ENCODE assay signal across 9 cellular contexts in genomic region chr14:71362920-71363584, GRCh38. TPM values are rescaled to one million over a fixed set of nuclear protein-coding genes. Genes with fewer than 3 reads are reported as not detected.
DNase-seq lines count a peak whose midpoint lies in the region; ATAC-seq and TF ChIP-seq lines count a peak whose summit lies in the region.
"Had no signal": no experiment of that assay in that cellular context is flagged by ENCODE, and none has a peak within 500 bp of the region (broad histone marks: within the 10 kb centered on the region; RNA-seq: fewer than 3 reads in every experiment).

No MANE protein-coding gene starts in this region.

- H3K36me3 ChIP-seq in CD8-positive, alpha-beta T cell (ENCODE audit: insufficient read depth, low read length), result no peaks in the 10 kb centered on the region
- no peaks in the 10 kb centered on the region for H3K36me3 ChIP-seq in brain microvascular endothelial cell (replicated peaks)

- peaks cover 49% of the 10 kb centered on the region for H3K4me1 Mint-ChIP-seq in CD8-positive, alpha-beta T cell (ENCODE audit: low read depth)
- H3K4me1 Mint-ChIP-seq in nephron, result peaks cover 22% of the 10 kb centered on the region

- no peak for TF ChIP-seq CTCF in CD8-positive, alpha-beta T cell (IDR thresholded peaks at IDR 0.05)
- TF ChIP-seq CTCF in brain microvascular endothelial cell (IDR thresholded peaks at IDR 0.05; ENCODE audit: low read depth, low read length, missing control alignments), result no peak
- TF ChIP-seq CTCF in nephron (IDR thresholded peaks at IDR 0.05; ENCODE audit: unreplicated experiment in 3 of 3), result no peak

- H3K9me3 Mint-ChIP-seq in CD8-positive, alpha-beta T cell, result peaks cover 12% of the 10 kb centered on the region
- H3K9me3 Mint-ChIP-seq in nephron, result peaks cover 2% of the 10 kb centered on the region

- no peak overlapping the region for H3K4me3 ChIP-seq in CD8-positive, alpha-beta T cell (ENCODE audit: low read depth, low read length)
- H3K4me3 ChIP-seq in brain microvascular endothelial cell (ENCODE audit: low read depth, low read length), result no peak overlapping the region

- no peak for ATAC-seq in CD8-positive, alpha-beta T cell
- ATAC-seq in HG03378 (IDR thresholded peaks at IDR 0.05; ENCODE audit: unreplicated experiment) (peak; percentile 58), HG02885 (IDR thresholded peaks at IDR 0.05; ENCODE audit: poor library complexity, unreplicated experiment) (no peak)

- H3K4me1 ChIP-seq in CD8-positive, alpha-beta T cell (ENCODE audit: insufficient read depth, low read length), result no peaks in the 10 kb centered on the region

- H3K27ac ChIP-seq in CD8-positive, alpha-beta T cell (ENCODE audit: low read depth, low read length), result no peak overlapping the region
- peak overlapping the region; percentile 84 for H3K27ac ChIP-seq in brain microvascular endothelial cell

- in situ Hi-C loops in brain microvascular endothelial cell (cut with HindIII; ENCODE audit: low pct_ligation_motif_present, low sequenced_read_pairs), result no loop called here

- peak overlapping the region; percentile 29 for H3K27ac Mint-ChIP-seq in CD8-positive, alpha-beta T cell
- peak overlapping the region; percentile 54 to 75 (median 70) for H3K27ac Mint-ChIP-seq in nephron

- H3K36me3 Mint-ChIP-seq in CD8-positive, alpha-beta T cell, result peaks cover 9% of the 10 kb centered on the region
- H3K36me3 Mint-ChIP-seq in nephron (ENCODE audit: low read depth), result peaks cover 17% of the 10 kb centered on the region

- CTCF ChIA-PET in CD8-positive, alpha-beta T cell (lab: Charles Lee), result no interaction called here

- POLR2A ChIA-PET in CD8-positive, alpha-beta T cell (lab: Charles Lee), result no interaction called here

- no peak overlapping the region for H3K4me3 Mint-ChIP-seq in CD8-positive, alpha-beta T cell
- no peak overlapping the region for H3K4me3 Mint-ChIP-seq in nephron

- DNase-seq in CD8-positive, alpha-beta T cell, result no peak
- peak; percentile 48 for DNase-seq in brain microvascular endothelial cell
- DNase-seq in glomerular visceral epithelial cell (ENCODE audit: extremely low spot score), result no peak
- no peak for DNase-seq in NCI-H2107 (lab: John Stamatoyannopoulos, UW)
- DNase-seq in AG08396 (ENCODE audit: low spot score), result no peak
- DNase-seq: T-helper 2 cell had no signal

- intact Hi-C loops in CD8-positive, alpha-beta T cell (cut with DNase I, micrococcal nuclease), result no loop called here

- no peaks in the 10 kb centered on the region for H3K27me3 Mint-ChIP-seq in CD8-positive, alpha-beta T cell (ENCODE audit: low read depth)
- H3K27me3 Mint-ChIP-seq in nephron (ENCODE audit: low read depth), result no peaks in the 10 kb centered on the region

- no peaks in the 10 kb centered on the region for H3K27me3 ChIP-seq in CD8-positive, alpha-beta T cell (ENCODE audit: insufficient read depth, low read length)
- no peaks in the 10 kb centered on the region for H3K27me3 ChIP-seq in brain microvascular endothelial cell (replicated peaks)

- H3K9me3 ChIP-seq in CD8-positive, alpha-beta T cell (ENCODE audit: low read length), result no peaks in the 10 kb centered on the region

RNA-seq across cellular contexts. Expression of gene SIPA1L1, which starts 42.8 kb away (rescaled TPM):
- 10 to 100 TPM; 41.3 to 43.8 TPM for total RNA-seq in CD8-positive, alpha-beta T cell
